In genomic region chr12:42915426-42915825, GRCh38 we compare ENCODE assay signal across 31 cellular contexts.
"Had no signal": no experiment of that assay in that cellular context is flagged by ENCODE, and none has a peak within 500 bp of the region (broad histone marks: within the 10 kb centered on the region; RNA-seq: fewer than 3 reads in every experiment).

No MANE protein-coding gene starts in this region.

- ATAC-seq: activated CD8-positive, alpha-beta T cell treated with anti-CD3 and anti-CD28 coated beads for 36 hours; activated naive CD4-positive, alpha-beta T cell treated with anti-CD3 and anti-CD28 coated beads, Interleukin-2, amount 50 U/mL, for 72 hours; PC-3; Right ventricle myocardium inferior; SK-N-SH treated with all-trans-retinoic acid at 6 μM for 48 hours; T-cell; T-helper 17 cell had no signal

- H3K4me2 ChIP-seq: KMS-11 had no signal

- H3K27me3 ChIP-seq: adrenal gland, body of pancreas, breast epithelium had no signal

- H3K27ac ChIP-seq: adrenal gland, breast epithelium, KMS-11, RWPE1, WERI-Rb-1 had no signal

- H3K9ac ChIP-seq: KMS-11 had no signal

- DNase-seq: activated CD4-positive, alpha-beta T cell treated with anti-CD3 and anti-CD28 coated beads for 1 hour; activated CD4-positive, alpha-beta T cell treated with anti-CD3 and anti-CD28 coated beads for 48 hours; activated CD4-positive, alpha-beta T cell treated with anti-CD3 and anti-CD28 coated beads, Interleukin-2, amount 50 U/mL, for 4 hours; activated CD4-positive, CD25-positive, alpha-beta regulatory T cell; activated CD8-positive, alpha-beta T cell treated with anti-CD3 and anti-CD28 coated beads for 36 hours; activated gamma-delta T cell treated with Interleukin-2 at 50 U/mL for 16 hours; activated naive CD4-positive, alpha-beta T cell treated with anti-CD3 and anti-CD28 coated beads for 36 hours; activated T-cell treated with anti-CD3 and anti-CD28 coated beads, Interleukin-2, amount 50 U/mL, for 24 hours; adrenal gland; body of pancreas; caudate nucleus; cerebellar nuclear complex; NCI-H1092 treated with DMSO at 0.1 percent for 48 hours; NCI-H1417; NCI-H146; NCI-H187; NCI-H2081 treated with DMSO at 0.1 percent for 48 hours; NCI-H226; NCI-H446 treated with DMSO at 0.1 percent for 48 hours; NCI-H524; PC-3; SIG-M5; T-cell; T-helper 17 cell; WERI-Rb-1 had no signal

- H3K4me1 ChIP-seq: adrenal gland, breast epithelium had no signal

- H3K36me3 ChIP-seq: adrenal gland, breast epithelium, WERI-Rb-1 had no signal

- H3K9me3 ChIP-seq: adrenal gland, body of pancreas, breast epithelium had no signal

- H3K4me3 ChIP-seq: adrenal gland, body of pancreas, breast epithelium had no signal
